ENCODE assay signal across 23 cellular contexts in the genomic region with DNA sequence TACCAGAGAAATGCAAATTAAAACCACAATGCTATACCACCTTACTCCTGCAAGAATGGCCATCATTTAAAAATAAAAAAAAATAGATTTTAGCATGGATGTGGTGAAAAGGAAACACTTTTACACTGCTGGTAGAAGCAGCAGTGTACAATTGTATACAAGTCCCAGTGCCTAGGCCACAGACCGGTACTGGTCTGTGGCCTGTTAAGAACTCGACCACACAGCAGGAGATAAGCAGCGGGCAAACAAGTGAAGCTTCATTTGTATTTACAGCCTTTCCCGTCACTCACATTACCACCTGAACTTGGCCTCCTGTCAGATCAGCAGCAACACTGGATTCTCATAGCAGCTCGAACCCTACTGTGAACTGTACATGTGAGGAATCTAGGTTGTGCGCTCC.
"Had no signal": no experiment of that assay in that cellular context is flagged by ENCODE, and none has a peak within 500 bp of the region (broad histone marks: within the 10 kb centered on the region; RNA-seq: fewer than 3 reads in every experiment).

No MANE protein-coding gene starts in this region.

- H3K27ac ChIP-seq: Peyer's patch, RWPE1 had no signal

- ATAC-seq: activated naive CD4-positive, alpha-beta T cell treated with anti-CD3 and anti-CD28 coated beads, Interleukin-2, amount 50 U/mL, for 72 hours; activated naive CD8-positive, alpha-beta T cell treated with anti-CD3 and anti-CD28 coated beads, Interleukin-2, amount 50 U/mL, for 24 hours; activated T-cell treated with anti-CD3 and anti-CD28 coated beads, Interleukin-2, amount 50 U/mL, for 4 hours; T-helper 17 cell had no signal

- DNase-seq: activated CD4-positive, alpha-beta memory T cell treated with anti-CD3 and anti-CD28 coated beads for 36 hours; activated CD4-positive, alpha-beta T cell treated with anti-CD3 and anti-CD28 coated beads, Interleukin-2, amount 10 ng/mL, durations not matched to agents 7 days and 5 days; activated CD4-positive, CD25-positive, alpha-beta regulatory T cell; activated CD8-positive, alpha-beta memory T cell treated with anti-CD3 and anti-CD28 coated beads for 24 hours; activated effector memory CD4-positive, alpha-beta T cell treated with anti-CD3 and anti-CD28 coated beads, Interleukin-2, amount 50 U/mL, for 16 hours; activated naive CD4-positive, alpha-beta T cell treated with Interleukin-2 at 50 U/mL for 16 hours; activated naive CD8-positive, alpha-beta T cell treated with anti-CD3 and anti-CD28 coated beads, Interleukin-2, amount 50 U/mL, for 24 hours; activated T-cell treated with anti-CD3 and anti-CD28 coated beads, Interleukin-2, amount 50 U/mL, for 4 hours; amniotic stem cell; MM.1S; NCI-H1105; NCI-H1436; NCI-H1694 treated with DMSO at 0.1 percent for 48 hours; NCI-H2029 treated with DMSO at 0.1 percent for 48 hours; NCI-H345; NCI-H510A; NCI-H774; Peyer's patch; SHP77 treated with DMSO at 0.1 percent for 48 hours; T-helper 17 cell; T-helper 9 cell had no signal

- H3K4me3 ChIP-seq: Peyer's patch had no signal

- H3K36me3 ChIP-seq: Peyer's patch had no signal

- H3K4me1 ChIP-seq: Peyer's patch had no signal

- H3K27me3 ChIP-seq: Peyer's patch had no signal
